13 cellular contexts compared by ENCODE assay signal in the genomic region with DNA sequence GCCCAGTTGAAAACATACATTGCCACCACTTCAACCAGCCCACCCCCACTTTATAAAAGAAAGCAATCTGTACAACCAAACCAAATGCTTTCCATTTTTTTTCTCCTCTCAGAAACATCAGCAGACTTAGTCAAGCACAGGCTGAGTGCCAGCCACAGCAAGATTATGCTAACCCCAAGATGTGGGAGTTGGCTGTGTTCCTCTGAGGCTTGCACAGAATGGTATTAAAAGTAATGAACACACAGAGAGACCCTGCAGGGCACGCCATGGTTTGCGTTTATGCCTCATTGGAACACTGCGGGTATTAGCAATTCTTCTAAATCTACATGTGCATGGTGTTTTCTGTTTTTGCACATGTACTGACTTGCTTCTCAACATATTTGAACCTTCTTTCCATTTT.
DNase-seq lines count a peak whose midpoint lies in the region; ATAC-seq and TF ChIP-seq lines count a peak whose summit lies in the region.
"Had no signal": no experiment of that assay in that cellular context is flagged by ENCODE, and none has a peak within 500 bp of the region (broad histone marks: within the 10 kb centered on the region; RNA-seq: fewer than 3 reads in every experiment).

No MANE protein-coding gene starts in this region.

- H3K4me2 ChIP-seq in mesenchymal stem cell (ENCODE audit: low read length, poor library complexity, severe bottlenecking) = no peak overlapping the region

- no peak overlapping the region for H3K4me3 Mint-ChIP-seq in activated CD4-positive, alpha-beta T cell treated with anti-CD3 and anti-CD28 coated beads, Interleukin-2, amount 10 ng/mL, durations not matched to agents 7 days and 5 days
- H3K4me3 Mint-ChIP-seq: activated CD8-positive, alpha-beta T cell treated with anti-CD3 and anti-CD28 coated beads for 36 hours had no signal

- H3K9me3 Mint-ChIP-seq in activated CD4-positive, alpha-beta T cell treated with anti-CD3 and anti-CD28 coated beads, Interleukin-2, amount 10 ng/mL, durations not matched to agents 7 days and 5 days = no peaks in the 10 kb centered on the region

- no peak overlapping the region for H3K23ac ChIP-seq in mesenchymal stem cell (ENCODE audit: low read length in 2 of 2)

- CTCF ChIA-PET in activated CD4-positive, alpha-beta T cell treated with anti-CD3 and anti-CD28 coated beads, Interleukin-2, amount 10 ng/mL, durations not matched to agents 7 days and 5 days (lab: Charles Lee) = no interaction called here

- H3K36me3 ChIP-seq in mesenchymal stem cell (ENCODE audit: control insufficient read depth in 1 of 2, insufficient read depth in 2 of 2, low read depth in 1 of 2, low read length in 2 of 2) = no peaks in the 10 kb centered on the region
- peaks cover 0 to 2% of the 10 kb centered on the region in 2 donors for H3K36me3 ChIP-seq in uterus
- H3K36me3 ChIP-seq: right lobe of liver had no signal

- H2BK12ac ChIP-seq in mesenchymal stem cell (ENCODE audit: low read length in 2 of 2) = peak overlapping the region in 1 of 2 experiments; percentile 5

- H3K27me3 ChIP-seq in mesenchymal stem cell (ENCODE audit: control insufficient read depth in 1 of 2, insufficient read depth in 1 of 2, low read length in 2 of 2) (no peaks in the 10 kb centered on the region), uterus (no peaks in the 10 kb centered on the region)
- H3K27me3 ChIP-seq: right lobe of liver had no signal

- peak overlapping the region; percentile 28 for H3K27ac ChIP-seq in mesenchymal stem cell (ENCODE audit: low read length, poor library complexity, severe bottlenecking)
- peak overlapping the region; percentile 64 to 73 for H3K27ac ChIP-seq in uterus
- H3K27ac ChIP-seq: 22Rv1 had no signal

- H3K27me3 Mint-ChIP-seq in activated CD4-positive, alpha-beta T cell treated with anti-CD3 and anti-CD28 coated beads, Interleukin-2, amount 10 ng/mL, durations not matched to agents 7 days and 5 days = no peaks in the 10 kb centered on the region
- H3K27me3 Mint-ChIP-seq: activated CD8-positive, alpha-beta T cell treated with anti-CD3 and anti-CD28 coated beads for 36 hours had no signal

- no peak overlapping the region for H2BK5ac ChIP-seq in mesenchymal stem cell (ENCODE audit: low read depth, low read length, poor library complexity, severe bottlenecking)

- WGBS in mesenchymal stem cell = 95% methylated on average over 3 of the region's 3 CpGs

- H3K4me3 ChIP-seq in choroid plexus epithelial cell (ENCODE audit: low read depth, low read length) (no peak overlapping the region), mesenchymal stem cell (ENCODE audit: insufficient read depth in 1 of 2, low read depth in 1 of 2, low read length in 2 of 2) (peak overlapping the region in 1 of 2 experiments; percentile 41), uterus (no peak overlapping the region)
- H3K4me3 ChIP-seq: right lobe of liver had no signal

- no peak overlapping the region for H2BK15ac ChIP-seq in mesenchymal stem cell (ENCODE audit: low read depth, poor library complexity, severe bottlenecking)

- POLR2A ChIA-PET in activated CD4-positive, alpha-beta T cell treated with anti-CD3 and anti-CD28 coated beads, Interleukin-2, amount 10 ng/mL, durations not matched to agents 7 days and 5 days (lab: Charles Lee) = no interaction called here

- peaks cover 2% of the 10 kb centered on the region for H3K4me1 ChIP-seq in mesenchymal stem cell (ENCODE audit: control insufficient read depth, insufficient read depth, low read depth, low read length)
- H3K4me1 ChIP-seq in uterus = peaks cover 0 to 16% of the 10 kb centered on the region in 2 donors

- intact Hi-C loops in uterus (cut with DNase I; ENCODE audit: low total_unique reads) = no loop called here

- H3K79me1 ChIP-seq in mesenchymal stem cell (replicated peaks; ENCODE audit: low read length, poor library complexity, severe bottlenecking) = no peaks in the 10 kb centered on the region

- DNase-seq in DMS 273 (lab: John Stamatoyannopoulos, UW; ENCODE audit: unreplicated experiment) = peak; percentile 29
- no peak for DNase-seq in DMS 273 treated with DMSO at 0.1 percent for 48 hours (lab: John Stamatoyannopoulos, UW)
- DNase-seq in choroid plexus epithelial cell (ENCODE audit: low read depth) = peak; percentile 96
- peak; percentile 26 for DNase-seq in mesenchymal stem cell
- DNase-seq in uterus = peak; percentile 50 to 53
- DNase-seq in NOMO-1 treated with dmso at 0.1 percent for 144 hours (lab: John Stamatoyannopoulos, UW; ENCODE audit: unreplicated experiment) = no peak
- DNase-seq in activated CD4-positive, alpha-beta T cell treated with anti-CD3 and anti-CD28 coated beads, Interleukin-2, amount 10 ng/mL, durations not matched to agents 7 days and 5 days = no peak
- DNase-seq: activated CD8-positive, alpha-beta T cell treated with anti-CD3 and anti-CD28 coated beads for 36 hours; cerebellar nuclear complex; NCI-H1417 treated with DMSO at 0.1 percent for 48 hours; right lobe of liver had no signal

- no peak overlapping the region for H4K91ac ChIP-seq in mesenchymal stem cell (ENCODE audit: low read length)

- no peak overlapping the region for H4K8ac ChIP-seq in mesenchymal stem cell (ENCODE audit: low read length)

- no peak for ATAC-seq in GM19467 (IDR thresholded peaks at IDR 0.05; ENCODE audit: unreplicated experiment)
- ATAC-seq: activated CD8-positive, alpha-beta T cell treated with anti-CD3 and anti-CD28 coated beads for 36 hours had no signal

- no peak overlapping the region for H2AFZ ChIP-seq in mesenchymal stem cell (ENCODE audit: low read depth, low read length)

- no peak overlapping the region for H2AK5ac ChIP-seq in mesenchymal stem cell (ENCODE audit: low read length, severe bottlenecking)

- H3K36me3 Mint-ChIP-seq in activated CD4-positive, alpha-beta T cell treated with anti-CD3 and anti-CD28 coated beads, Interleukin-2, amount 10 ng/mL, durations not matched to agents 7 days and 5 days (ENCODE audit: low read depth) = no peaks in the 10 kb centered on the region

- H3K4ac ChIP-seq in mesenchymal stem cell (ENCODE audit: low read depth in 1 of 2, low read length in 2 of 2) = no peak overlapping the region

- no peak overlapping the region for H3K18ac ChIP-seq in mesenchymal stem cell (ENCODE audit: low read depth in 1 of 2, low read length in 2 of 2)

- no peak overlapping the region for H3K14ac ChIP-seq in mesenchymal stem cell (ENCODE audit: low read length in 2 of 2)

- no peaks in the 10 kb centered on the region for H3K4me1 Mint-ChIP-seq in activated CD4-positive, alpha-beta T cell treated with anti-CD3 and anti-CD28 coated beads, Interleukin-2, amount 10 ng/mL, durations not matched to agents 7 days and 5 days

- peak overlapping the region; percentile 79 for H3K9ac ChIP-seq in mesenchymal stem cell (ENCODE audit: low read length)

- no peak for TF ChIP-seq POLR2A in uterus (IDR thresholded peaks at IDR 0.05)

- TF ChIP-seq CTCF in choroid plexus epithelial cell (conservative IDR thresholded peaks at IDR 0.05; ENCODE audit: low read depth, low read length) (no peak), uterus (IDR thresholded peaks at IDR 0.05) (no peak)

- no peak overlapping the region for H2BK120ac ChIP-seq in mesenchymal stem cell (ENCODE audit: low read depth, low read length)

- H3K9me3 ChIP-seq in mesenchymal stem cell (ENCODE audit: control insufficient read depth, low read length) = no peaks in the 10 kb centered on the region
- no peaks in the 10 kb centered on the region for H3K9me3 ChIP-seq in uterus
- H3K9me3 ChIP-seq: right lobe of liver had no signal

- H3K27ac Mint-ChIP-seq in activated CD4-positive, alpha-beta T cell treated with anti-CD3 and anti-CD28 coated beads, Interleukin-2, amount 10 ng/mL, durations not matched to agents 7 days and 5 days = no peak overlapping the region
- H3K27ac Mint-ChIP-seq: activated CD8-positive, alpha-beta T cell treated with anti-CD3 and anti-CD28 coated beads for 36 hours had no signal

Comparison
In these comparisons a context has a peak if more than half of its experiments do, and no peak if none do; other contexts are left out.
1. DNase-seq: peak in DMS 273 (single experiment), choroid plexus epithelial cell (single experiment), mesenchymal stem cell (single experiment) and uterus (2 of 2); none in DMS 273 treated with DMSO at 0.1 percent for 48 hours (single experiment), NOMO-1 treated with dmso at 0.1 percent for 144 hours (single experiment) and activated CD4-positive, alpha-beta T cell treated with anti-CD3 and anti-CD28 coated beads, Interleukin-2, amount 10 ng/mL, durations not matched to agents 7 days and 5 days (single experiment).